8 cellular contexts compared by ENCODE assay signal in genomic region chr6:35920793-35921732, GRCh38.
DNase-seq lines count a peak whose midpoint lies in the region; TF ChIP-seq lines count a peak whose summit lies in the region.

Gene SRPK1, minus strand, starts transcription at chr6:35921098. Its CDS starts 42 bp downstream, at chr6:35921056.

- peak; percentile 98 for TF ChIP-seq POLR2A in Raji (IDR thresholded peaks at IDR 0.05; ENCODE audit: insufficient read depth, low read depth, low read length)

- H3K4me1 Mint-ChIP-seq in nephron progenitor cell: peaks cover 51% of the 10 kb centered on the region
- H3K4me1 Mint-ChIP-seq in stimulated activated naive CD8-positive, alpha-beta T cell treated with anti-CD3 and anti-CD28 coated beads, Interleukin-15, Interleukin-2, amounts not matched to agents 100 ng/mL and 50 ng/mL, for 24 hours (ENCODE audit: low read depth): peaks cover 52% of the 10 kb centered on the region

- H3K4me3 Mint-ChIP-seq in nephron progenitor cell: peak within 1 kb of the TSS; percentile 97
- H3K4me3 Mint-ChIP-seq in stimulated activated naive CD8-positive, alpha-beta T cell treated with anti-CD3 and anti-CD28 coated beads, Interleukin-15, Interleukin-2, amounts not matched to agents 100 ng/mL and 50 ng/mL, for 24 hours: peak within 1 kb of the TSS; percentile 98

- peak; percentile 83 for DNase-seq in EL
- DNase-seq in GOT3 (lab: John Stamatoyannopoulos, UW): peak; percentile 56
- peak; percentile 89 for DNase-seq in LoVo (ENCODE audit: low spot score)
- peak; percentile 83 for DNase-seq in activated effector memory CD4-positive, alpha-beta T cell treated with Interleukin-2 at 50 U/mL for 16 hours
- DNase-seq in fibroblast of the conjunctiva (ENCODE audit: low read depth): peak; percentile 64
- DNase-seq in nephron progenitor cell: peak; percentile 92

- H3K9me3 Mint-ChIP-seq in nephron progenitor cell: no peaks in the 10 kb centered on the region
- H3K9me3 Mint-ChIP-seq in stimulated activated naive CD8-positive, alpha-beta T cell treated with anti-CD3 and anti-CD28 coated beads, Interleukin-15, Interleukin-2, amounts not matched to agents 100 ng/mL and 50 ng/mL, for 24 hours: no peaks in the 10 kb centered on the region

- peak within 1 kb of the TSS; percentile 78 for H3K27ac Mint-ChIP-seq in nephron progenitor cell
- H3K27ac Mint-ChIP-seq in stimulated activated naive CD8-positive, alpha-beta T cell treated with anti-CD3 and anti-CD28 coated beads, Interleukin-15, Interleukin-2, amounts not matched to agents 100 ng/mL and 50 ng/mL, for 24 hours: peak within 1 kb of the TSS; percentile 98

- no peaks in the 10 kb centered on the region for H3K27me3 Mint-ChIP-seq in nephron progenitor cell (ENCODE audit: low read depth, poor library complexity)
- H3K27me3 Mint-ChIP-seq in stimulated activated naive CD8-positive, alpha-beta T cell treated with anti-CD3 and anti-CD28 coated beads, Interleukin-15, Interleukin-2, amounts not matched to agents 100 ng/mL and 50 ng/mL, for 24 hours: no peaks in the 10 kb centered on the region

- peaks cover 12% of the 10 kb centered on the region for H3K36me3 Mint-ChIP-seq in nephron progenitor cell (ENCODE audit: low read depth)
- peaks cover 32% of the 10 kb centered on the region for H3K36me3 Mint-ChIP-seq in stimulated activated naive CD8-positive, alpha-beta T cell treated with anti-CD3 and anti-CD28 coated beads, Interleukin-15, Interleukin-2, amounts not matched to agents 100 ng/mL and 50 ng/mL, for 24 hours (ENCODE audit: low read depth)

- no peak for TF ChIP-seq CTCF in nephron progenitor cell (IDR thresholded peaks at IDR 0.05)

Comparison
In these comparisons a context has a peak if more than half of its experiments do, and no peak if none do; other contexts are left out.
1. Peak in every context shown above with its lines: DNase-seq.